ENCODE assay signal across 8 cellular contexts in the genomic region with DNA sequence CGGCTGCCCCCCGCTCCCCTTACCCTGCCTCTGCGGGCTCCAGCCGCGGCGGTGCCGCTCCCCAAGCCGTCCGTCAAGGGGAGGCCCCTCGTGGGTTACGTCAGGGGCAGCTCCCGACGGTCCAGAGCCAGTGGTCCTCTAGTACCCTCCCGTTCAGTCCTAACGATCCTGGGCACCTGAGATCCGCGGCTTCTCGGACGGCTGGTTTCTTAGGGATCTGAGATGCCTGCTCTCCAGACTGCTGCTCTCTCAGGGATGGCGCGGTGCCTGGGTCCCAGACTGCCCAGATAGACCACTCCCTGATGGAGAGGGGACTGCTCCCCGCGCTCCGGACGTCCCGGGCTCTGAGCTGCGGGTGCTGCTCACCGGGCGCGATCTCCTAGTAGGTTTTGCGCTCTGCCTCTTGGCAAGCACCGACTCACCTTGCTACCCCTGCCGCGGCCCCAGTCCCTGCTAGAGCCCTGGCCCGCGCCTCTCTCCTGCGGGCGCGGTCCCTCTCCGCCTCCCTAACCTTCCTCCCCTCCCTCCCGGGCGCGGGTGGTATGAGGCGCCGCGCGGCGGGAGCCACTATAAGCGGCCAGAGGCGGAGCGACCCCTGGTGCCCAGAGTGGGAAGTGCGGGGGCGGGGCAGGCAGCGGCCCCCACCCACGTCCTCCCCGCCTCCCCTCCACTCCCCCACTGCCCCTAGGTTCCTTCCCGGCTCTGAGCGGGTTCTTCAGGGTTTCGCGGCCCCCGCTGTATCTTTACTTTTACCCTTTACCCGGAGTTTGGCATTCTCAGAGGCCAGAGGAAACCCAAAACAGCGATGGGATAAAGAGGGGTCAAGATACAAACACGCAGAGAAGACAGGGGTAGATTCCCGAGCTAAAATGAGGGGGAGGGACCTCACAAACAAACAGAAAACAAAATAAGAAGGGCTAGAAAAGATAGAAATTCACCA. TPM values are rescaled to one million over a fixed set of nuclear protein-coding genes. Genes with fewer than 3 reads are reported as not detected.
DNase-seq lines count a peak whose midpoint lies in the region; ATAC-seq, FAIRE-seq and TF ChIP-seq lines count a peak whose summit lies in the region.

A gene (minus strand): TSS at position 544 of the 940 bp plus-strand sequence. CDS start 711 bp downstream, outside the sequence.

- H3K4me3 Mint-ChIP-seq in nephron progenitor cell: peak within 1 kb of the TSS; percentile 74

- no peak within 1 kb of the TSS for H3K27ac Mint-ChIP-seq in nephron progenitor cell

- intact Hi-C loops in IMR-90 (cut with micrococcal nuclease): loop anchor here (1.0 to 2.0 kb wide), 2 partner anchors 20 to 49 kb away; no protein-coding TSS in a partner anchor

- H3K4me3 ChIP-seq in IMR-90 (ENCODE audit: insufficient read depth, low read depth, low read length): peak within 1 kb of the TSS; percentile 57
- H3K4me3 ChIP-seq in fibroblast of the aortic adventitia (ENCODE audit: low read depth, low read length): peak within 1 kb of the TSS; percentile 60

- CTCF ChIA-PET in IMR-90 (lab: Yijun Ruan, JAX): interaction anchor here (1.6 to 1.8 kb wide), 3 partner anchors 11 to 177 kb away, joined by 3 to 9 read pairs (median 6); a partner anchor contains a TSS

- in situ Hi-C loops in IMR-90 (cut with MboI; ENCODE audit: low sequenced_read_pairs): no loop called here

- no peaks in the 10 kb centered on the region for H3K9me3 Mint-ChIP-seq in nephron progenitor cell

- H3K18ac ChIP-seq in IMR-90 (ENCODE audit: low read depth, low read length): no peak within 1 kb of the TSS

- H3K79me1 ChIP-seq in IMR-90 (ENCODE audit: low read depth in 1 of 2, low read length in 2 of 2): no peaks in the 10 kb centered on the region

- no peak within 1 kb of the TSS for H4K91ac ChIP-seq in IMR-90 (ENCODE audit: insufficient read depth, low read depth, low read length)

- H3K27me3 ChIP-seq in IMR-90 (ENCODE audit: control insufficient read depth, insufficient read depth, low read length): peaks cover 70% of the 10 kb centered on the region

- TF ChIP-seq CTCF in IMR-90 (conservative IDR thresholded peaks at IDR 0.05; ENCODE audit: low read depth, low read length) (peak; percentile 82), fibroblast of the aortic adventitia (IDR thresholded peaks at IDR 0.05; ENCODE audit: insufficient read depth, low read length) (peak; percentile 93), nephron progenitor cell (IDR thresholded peaks at IDR 0.05) (peak; percentile 99)

- no peaks in the 10 kb centered on the region for H3K4me1 ChIP-seq in IMR-90 (ENCODE audit: control insufficient read depth, insufficient read depth, low read length)

- H3K4me1 Mint-ChIP-seq in nephron progenitor cell: peaks cover 49% of the 10 kb centered on the region

- no peaks in the 10 kb centered on the region for H3K9me1 ChIP-seq in IMR-90 (ENCODE audit: insufficient read depth, low read length)

- no peak for TF ChIP-seq POLR2A in IMR-90 (IDR thresholded peaks at IDR 0.05; ENCODE audit: low read depth, low read length)

- no peak within 1 kb of the TSS for H2AK5ac ChIP-seq in IMR-90 (ENCODE audit: low read depth, low read length)

- dilution Hi-C loops in IMR-90 (cut with HindIII; ENCODE audit: low sequenced_read_pairs, unreplicated experiment): no loop called here

- peak within 1 kb of the TSS; percentile 40 for H2AK9ac ChIP-seq in IMR-90 (replicated peaks; ENCODE audit: low read depth, low read length, poor library complexity)

- no peak within 1 kb of the TSS for H2BK5ac ChIP-seq in IMR-90 (ENCODE audit: low read depth, low read length, poor library complexity, severe bottlenecking)

- POLR2A ChIA-PET in IMR-90 (lab: Charles Lee; ENCODE audit: unreplicated experiment): no interaction called here

- no peak within 1 kb of the TSS for H3K14ac ChIP-seq in IMR-90 (replicated peaks; ENCODE audit: low read depth, low read length)

- no peak within 1 kb of the TSS for H4K5ac ChIP-seq in IMR-90 (ENCODE audit: low read depth, low read length)

- ATAC-seq in IMR-90 (ENCODE audit: low read depth): peak; percentile 97
- ATAC-seq in stimulated activated naive CD8-positive, alpha-beta T cell treated with anti-CD3 and anti-CD28 coated beads, Interleukin-15, Interleukin-2, amounts not matched to agents 100 U/mL and 50 U/mL, for 24 hours: peak; percentile 77

- H3K56ac ChIP-seq in IMR-90 (ENCODE audit: extremely low read depth, insufficient read depth, low read length): no peak within 1 kb of the TSS

- H3K27ac ChIP-seq in IMR-90 (ENCODE audit: insufficient read depth, low read length): no peak within 1 kb of the TSS

- WGBS in IMR-90 (ENCODE audit: extremely low coverage in 2 of 2, insufficient read length in 1 of 2), 2 experiments: 5% methylated on average over 29 of the region's 65 CpGs; no CpG with 5 or more reads in 1 of the 2 experiments

- no peaks in the 10 kb centered on the region for H4K20me1 ChIP-seq in IMR-90 (ENCODE audit: insufficient read depth, low read length)

- H2BK120ac ChIP-seq in IMR-90 (ENCODE audit: low read depth, low read length): no peak within 1 kb of the TSS

- H3K36me3 ChIP-seq in IMR-90 (ENCODE audit: control insufficient read depth, insufficient read depth, low read length): no peaks in the 10 kb centered on the region

- H3K23ac ChIP-seq in IMR-90 (ENCODE audit: low read depth, low read length): 0 out of 2 replicates have a peak within 1 kb of the TSS, but pooled peaks have one; percentile 76

- TF ChIP-seq RAD21 in IMR-90 (IDR thresholded peaks at IDR 0.05; ENCODE audit: low read length): peak; percentile 33

- peaks cover 95% of the 10 kb centered on the region for H3K27me3 Mint-ChIP-seq in nephron progenitor cell (ENCODE audit: low read depth, poor library complexity)

- no peaks in the 10 kb centered on the region for H3K9me3 ChIP-seq in IMR-90 (ENCODE audit: control insufficient read depth, insufficient read depth, low read length)

- no peak within 1 kb of the TSS for H2BK20ac ChIP-seq in IMR-90 (ENCODE audit: low read depth, low read length)

- H4K8ac ChIP-seq in IMR-90 (ENCODE audit: low read depth in 2 of 2, low read length in 2 of 2): peak within 1 kb of the TSS in 1 of 2 experiments; percentile 20; a peak in 1 of 4 replicates

- no peaks in the 10 kb centered on the region for H3K36me3 Mint-ChIP-seq in nephron progenitor cell (ENCODE audit: low read depth)

- FAIRE-seq in GM18507 (lab: Jason Lieb, UNC) (peak; percentile 64), RCC 7860 (lab: Jason Lieb, UNC) (no peak)

- peak within 1 kb of the TSS; percentile 85 for H2AFZ ChIP-seq in IMR-90 (replicated peaks; ENCODE audit: low read length, poor library complexity)

- peak; percentile 99 for DNase-seq in 8988T
- DNase-seq in GM18507 (ENCODE audit: extremely low spot score, insufficient read length, low read depth): peak; percentile 80
- DNase-seq in IMR-90: peak; percentile 52
- peak; percentile 31 for DNase-seq in RCC 7860 (ENCODE audit: low spot score)
- peak; percentile 82 to 87 for DNase-seq in activated T-helper 1 cell treated with anti-CD3 and anti-CD28 coated beads, Interleukin-2, amount 50 U/mL, for 16 hours (ENCODE audit: low read depth in 1 of 2, low spot score in 1 of 2)
- DNase-seq in fibroblast of the aortic adventitia (ENCODE audit: low read depth): peak; percentile 56
- DNase-seq in nephron progenitor cell: peak; percentile 99
- peak; percentile 95 for DNase-seq in stimulated activated naive CD8-positive, alpha-beta T cell treated with anti-CD3 and anti-CD28 coated beads, Interleukin-15, Interleukin-2, amounts not matched to agents 100 U/mL and 50 U/mL, for 24 hours

- H3K4me2 ChIP-seq in IMR-90 (ENCODE audit: low read depth, low read length): peak within 1 kb of the TSS; percentile 92

- no TSS peak for BruUV-seq in IMR-90 (replicated peaks; lab: Mats Ljungman, UMichigan)

- H3K4ac ChIP-seq in IMR-90 (ENCODE audit: low read depth, low read length): no peak within 1 kb of the TSS

- no peak within 1 kb of the TSS for H2BK15ac ChIP-seq in IMR-90 (ENCODE audit: low read depth, low read length)

- no peak within 1 kb of the TSS for H3K9ac ChIP-seq in IMR-90 (ENCODE audit: low read depth, low read length)

TF ChIP-seq in IMR-90, 13 proteins besides CTCF, POLR2A, EP300 and RAD21:
- TF ChIP-seq RCOR1 (IDR thresholded peaks at IDR 0.05; ENCODE audit: insufficient replicate concordance, low read length): no peak
- TF ChIP-seq, protein P1, sequence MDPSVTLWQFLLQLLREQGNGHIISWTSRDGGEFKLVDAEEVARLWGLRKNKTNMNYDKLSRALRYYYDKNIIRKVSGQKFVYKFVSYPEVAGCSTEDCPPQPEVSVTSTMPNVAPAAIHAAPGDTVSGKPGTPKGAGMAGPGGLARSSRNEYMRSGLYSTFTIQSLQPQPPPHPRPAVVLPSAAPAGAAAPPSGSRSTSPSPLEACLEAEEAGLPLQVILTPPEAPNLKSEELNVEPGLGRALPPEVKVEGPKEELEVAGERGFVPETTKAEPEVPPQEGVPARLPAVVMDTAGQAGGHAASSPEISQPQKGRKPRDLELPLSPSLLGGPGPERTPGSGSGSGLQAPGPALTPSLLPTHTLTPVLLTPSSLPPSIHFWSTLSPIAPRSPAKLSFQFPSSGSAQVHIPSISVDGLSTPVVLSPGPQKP (IDR thresholded peaks at IDR 0.05; ENCODE audit: borderline replicate concordance, low read depth, low read length): no peak
- peak; percentile 96 for TF ChIP-seq MAZ (IDR thresholded peaks at IDR 0.05; ENCODE audit: borderline replicate concordance, low read depth, low read length)
- peak; percentile 25; the same call in 1 of the 2 replicates for TF ChIP-seq SMC3 (IDR thresholded peaks at IDR 0.05; ENCODE audit: low read depth, low read length)

RNA-seq across cellular contexts. Expression of the gene that starts here (rescaled TPM):
- total RNA-seq in IMR-90 (2012; rRNA removed) (0.18 and 0.28 TPM in 2 replicates), fibroblast of the aortic adventitia (ENCODE audit: low replicate concordance) (0.18 TPM in 1 of 2 replicates, not detected in the other)
- 0.46 and 0.60 TPM in 2 replicates for polyA plus RNA-seq in IMR-90 (2012; rRNA removed)
- 0.55 and 0.96 TPM in 2 replicates for polyA plus RNA-seq in IMR-90 (2012; cell fraction: cytosol; rRNA removed)
- 0.84 and 1.3 TPM in 2 replicates for polyA plus RNA-seq in IMR-90 (2012; cell fraction: nucleus; rRNA removed; ENCODE audit: low replicate concordance)

Comparison
In these comparisons a context has a peak if more than half of its experiments do, and no peak if none do; other contexts are left out.
1. Peak in DNase-seq and H3K4me3 ChIP-seq in fibroblast of the aortic adventitia; RNA of the gene not detected or under 1 TPM.
2. DNase-seq: peak in every context shown above with its lines; median percentile 99 in 8988T; 99 in nephron progenitor cell; 95 in stimulated activated naive CD8-positive, alpha-beta T cell treated with anti-CD3 and anti-CD28 coated beads, Interleukin-15, Interleukin-2, amounts not matched to agents 100 U/mL and 50 U/mL, for 24 hours; 84 in activated T-helper 1 cell treated with anti-CD3 and anti-CD28 coated beads, Interleukin-2, amount 50 U/mL, for 16 hours; 80 in GM18507; 56 in fibroblast of the aortic adventitia; 52 in IMR-90; 31 in RCC 7860.